Comparison of ENCODE assay signal across 17 cellular contexts in genomic region chr11:10114593-10115404, GRCh38.
"Had no signal": no experiment of that assay in that cellular context is flagged by ENCODE, and none has a peak within 500 bp of the region (broad histone marks: within the 10 kb centered on the region; RNA-seq: fewer than 3 reads in every experiment).

No MANE protein-coding gene starts in this region.

- H3K4me3 ChIP-seq: body of pancreas, lung, tibial nerve had no signal

- H3K27me3 Mint-ChIP-seq: activated T-helper 17 cell treated with anti-CD3 and anti-CD28 coated beads, Interleukin-2, amount 50 U/mL, for 72 hours; naive B cell; T-cell had no signal

- H3K4me1 ChIP-seq: body of pancreas had no signal

- H3K9me3 Mint-ChIP-seq: activated naive CD4-positive, alpha-beta T cell treated with anti-CD3 and anti-CD28 coated beads for 36 hours; stimulated activated effector memory CD8-positive, alpha-beta T cell treated with anti-CD3 and anti-CD28 coated beads, Interleukin-12 subunit alpha, Interleukin-12 subunit beta, amount 100 ng/mL, for 72 hours had no signal

- H3K27me3 ChIP-seq: body of pancreas, tibial nerve had no signal

- ATAC-seq: activated CD8-positive, alpha-beta T cell treated with anti-CD3 and anti-CD28 coated beads, Interleukin-2, amount 10 ng/mL, durations not matched to agents 7 days and 5 days; activated T-helper 17 cell treated with anti-CD3 and anti-CD28 coated beads, Interleukin-2, amount 50 U/mL, for 72 hours; body of pancreas; stimulated activated effector memory CD8-positive, alpha-beta T cell treated with anti-CD3 and anti-CD28 coated beads, Interleukin-12 subunit alpha, Interleukin-12 subunit beta, amount 100 ng/mL, for 72 hours; T-cell; WTC11 had no signal

- H3K27ac Mint-ChIP-seq: activated CD8-positive, alpha-beta T cell treated with anti-CD3 and anti-CD28 coated beads, Interleukin-2, amount 10 ng/mL, durations not matched to agents 7 days and 5 days; activated naive CD4-positive, alpha-beta T cell treated with anti-CD3 and anti-CD28 coated beads for 36 hours; activated T-helper 17 cell treated with anti-CD3 and anti-CD28 coated beads, Interleukin-2, amount 50 U/mL, for 72 hours; stimulated activated effector memory CD8-positive, alpha-beta T cell treated with anti-CD3 and anti-CD28 coated beads, Interleukin-12 subunit alpha, Interleukin-12 subunit beta, amount 100 ng/mL, for 72 hours; T-cell; WTC11 had no signal

- H3K4me3 Mint-ChIP-seq: activated CD8-positive, alpha-beta T cell treated with anti-CD3 and anti-CD28 coated beads, Interleukin-2, amount 10 ng/mL, durations not matched to agents 7 days and 5 days; activated naive CD4-positive, alpha-beta T cell treated with anti-CD3 and anti-CD28 coated beads for 36 hours; activated T-helper 17 cell treated with anti-CD3 and anti-CD28 coated beads, Interleukin-2, amount 50 U/mL, for 72 hours; naive B cell; stimulated activated effector memory CD8-positive, alpha-beta T cell treated with anti-CD3 and anti-CD28 coated beads, Interleukin-12 subunit alpha, Interleukin-12 subunit beta, amount 100 ng/mL, for 72 hours; T-cell; WTC11 had no signal

- H3K4me1 Mint-ChIP-seq: activated T-helper 17 cell treated with anti-CD3 and anti-CD28 coated beads, Interleukin-2, amount 50 U/mL, for 72 hours; naive B cell; stimulated activated effector memory CD8-positive, alpha-beta T cell treated with anti-CD3 and anti-CD28 coated beads, Interleukin-12 subunit alpha, Interleukin-12 subunit beta, amount 100 ng/mL, for 72 hours; T-cell had no signal

- DNase-seq: activated CD4-positive, alpha-beta T cell treated with anti-CD3 and anti-CD28 coated beads for 48 hours; activated CD8-positive, alpha-beta T cell treated with anti-CD3 and anti-CD28 coated beads, Interleukin-2, amount 10 ng/mL, durations not matched to agents 7 days and 5 days; activated naive CD4-positive, alpha-beta T cell treated with anti-CD3 and anti-CD28 coated beads for 36 hours; body of pancreas; central memory CD4-positive, alpha-beta T cell; cortex of kidney; effector memory CD4-positive, alpha-beta T cell; hypothalamus; naive B cell; small intestine; T-cell had no signal

- FAIRE-seq: small intestine had no signal

- H3K27ac ChIP-seq: body of pancreas, epithelial cell of prostate, tibial nerve had no signal

- H3K36me3 Mint-ChIP-seq: stimulated activated effector memory CD8-positive, alpha-beta T cell treated with anti-CD3 and anti-CD28 coated beads, Interleukin-12 subunit alpha, Interleukin-12 subunit beta, amount 100 ng/mL, for 72 hours had no signal

- H3K9me3 ChIP-seq: body of pancreas had no signal
